ENCODE assay signal across 1 cellular context in genomic region chr1:55067022-55067781, GRCh38.
TF ChIP-seq lines count a peak whose summit lies in the region.

No MANE protein-coding gene starts in this region.

TF ChIP-seq in GM23338, 12 proteins besides CTCF, POLR2A, EP300 and RAD21 (continued from another document):
- TF ChIP-seq REST (IDR thresholded peaks at IDR 0.05; ENCODE audit: unreplicated experiment) (no peak), ZNF114 (CRISPR knock-in tag; IDR thresholded peaks at IDR 0.05) (no peak), ETS1 (IDR thresholded peaks at IDR 0.05) (no peak), CREB1 (CRISPR knock-in tag; IDR thresholded peaks at IDR 0.05; ENCODE audit: low read depth) (no peak), ZNF462 (CRISPR knock-in tag; IDR thresholded peaks at IDR 0.05) (no peak)
TF ChIP-seq in GM23338: peak in this region for 1.
